9 cellular contexts compared by ENCODE assay signal in genomic region chr2:173568054-173568453, GRCh38.
DNase-seq lines count a peak whose midpoint lies in the region; ATAC-seq and TF ChIP-seq lines count a peak whose summit lies in the region.
"Had no signal": no experiment of that assay in that cellular context is flagged by ENCODE, and none has a peak within 500 bp of the region (broad histone marks: within the 10 kb centered on the region; RNA-seq: fewer than 3 reads in every experiment).

No MANE protein-coding gene starts in this region.

- DNase-seq in SIG-M5 treated with dmso at 0.1 percent for 504 hours (lab: John Stamatoyannopoulos, UW; ENCODE audit: unreplicated experiment) (peak; percentile 22), SIG-M5 (lab: John Stamatoyannopoulos, UW) (no peak), NCI-H446 treated with DMSO at 0.1 percent for 48 hours (lab: John Stamatoyannopoulos, UW) (peak; percentile 18), dermis blood vessel endothelial cell (peak; percentile 47), immature natural killer cell (no peak), smooth muscle cell (lab: John Stamatoyannopoulos, UW; ENCODE audit: unreplicated experiment) (no peak)
- DNase-seq in stimulated activated CD8-positive, alpha-beta memory T cell treated with anti-CD3 and anti-CD28 coated beads, Interleukin-4, amount 100 ng/mL, for 48 hours: peak; percentile 27
- DNase-seq: esophagus squamous epithelium had no signal

- no peak overlapping the region for H3K4me3 Mint-ChIP-seq in immature natural killer cell

- H3K36me3 Mint-ChIP-seq in immature natural killer cell: no peaks in the 10 kb centered on the region

- no peaks in the 10 kb centered on the region for H4K20me1 ChIP-seq in smooth muscle cell (ENCODE audit: low read depth)

- no peaks in the 10 kb centered on the region for H3K4me1 Mint-ChIP-seq in immature natural killer cell

- WGBS in smooth muscle cell (ENCODE audit: low lambda C conversion rate): 61% methylated on average over 3 of the region's 3 CpGs

- no peaks in the 10 kb centered on the region for H3K27me3 ChIP-seq in smooth muscle cell (ENCODE audit: low read depth)
- H3K27me3 ChIP-seq: esophagus squamous epithelium had no signal

- no peak overlapping the region for H2AFZ ChIP-seq in smooth muscle cell (ENCODE audit: low read depth)

- no peak overlapping the region for H3K27ac Mint-ChIP-seq in immature natural killer cell

- H3K27ac ChIP-seq in smooth muscle cell (ENCODE audit: low read depth): no peak overlapping the region

- peaks cover 0 to 2% (median 0%) of the 10 kb centered on the region in 6 donors for H3K9me3 Mint-ChIP-seq in immature natural killer cell

- ATAC-seq in HG03571 (IDR thresholded peaks at IDR 0.05; ENCODE audit: unreplicated experiment): no peak

- TF ChIP-seq CTCF in smooth muscle cell (IDR thresholded peaks at IDR 0.05; ENCODE audit: borderline replicate concordance, insufficient read depth, poor library complexity, severe bottlenecking): no peak

- no peak overlapping the region for H3K4me2 ChIP-seq in smooth muscle cell

- H3K9me3 ChIP-seq in smooth muscle cell (replicated peaks; ENCODE audit: low read depth): no peaks in the 10 kb centered on the region
- H3K9me3 ChIP-seq: esophagus squamous epithelium had no signal

- peaks cover 2 to 9% (median 3%) of the 10 kb centered on the region in 3 donors for H3K27me3 Mint-ChIP-seq in immature natural killer cell (ENCODE audit: low read depth in 3 of 3)

- H3K79me2 ChIP-seq in smooth muscle cell (ENCODE audit: low read depth): no peaks in the 10 kb centered on the region

- H3F3A ChIP-seq in smooth muscle cell (ENCODE audit: low read depth): no peaks in the 10 kb centered on the region

- no peak overlapping the region for H3K9ac ChIP-seq in smooth muscle cell (ENCODE audit: low read depth)

- no peaks in the 10 kb centered on the region for H3K36me3 ChIP-seq in smooth muscle cell (ENCODE audit: low read depth)
- H3K36me3 ChIP-seq: esophagus squamous epithelium had no signal

- no peak overlapping the region for H3K4me3 ChIP-seq in smooth muscle cell
- H3K4me3 ChIP-seq: esophagus squamous epithelium had no signal

- peaks cover 13% of the 10 kb centered on the region for H3K4me1 ChIP-seq in smooth muscle cell (ENCODE audit: low read depth)

Comparison
In these comparisons a context has a peak if more than half of its experiments do, and no peak if none do; other contexts are left out.
1. DNase-seq: peak in SIG-M5 treated with dmso at 0.1 percent for 504 hours (single experiment), NCI-H446 treated with DMSO at 0.1 percent for 48 hours (single experiment), dermis blood vessel endothelial cell (single experiment) and stimulated activated CD8-positive, alpha-beta memory T cell treated with anti-CD3 and anti-CD28 coated beads, Interleukin-4, amount 100 ng/mL, for 48 hours (single experiment); none in SIG-M5 (single experiment), immature natural killer cell (0 of 3) and smooth muscle cell (single experiment).